1 cellular context compared by ENCODE assay signal in the genomic region with DNA sequence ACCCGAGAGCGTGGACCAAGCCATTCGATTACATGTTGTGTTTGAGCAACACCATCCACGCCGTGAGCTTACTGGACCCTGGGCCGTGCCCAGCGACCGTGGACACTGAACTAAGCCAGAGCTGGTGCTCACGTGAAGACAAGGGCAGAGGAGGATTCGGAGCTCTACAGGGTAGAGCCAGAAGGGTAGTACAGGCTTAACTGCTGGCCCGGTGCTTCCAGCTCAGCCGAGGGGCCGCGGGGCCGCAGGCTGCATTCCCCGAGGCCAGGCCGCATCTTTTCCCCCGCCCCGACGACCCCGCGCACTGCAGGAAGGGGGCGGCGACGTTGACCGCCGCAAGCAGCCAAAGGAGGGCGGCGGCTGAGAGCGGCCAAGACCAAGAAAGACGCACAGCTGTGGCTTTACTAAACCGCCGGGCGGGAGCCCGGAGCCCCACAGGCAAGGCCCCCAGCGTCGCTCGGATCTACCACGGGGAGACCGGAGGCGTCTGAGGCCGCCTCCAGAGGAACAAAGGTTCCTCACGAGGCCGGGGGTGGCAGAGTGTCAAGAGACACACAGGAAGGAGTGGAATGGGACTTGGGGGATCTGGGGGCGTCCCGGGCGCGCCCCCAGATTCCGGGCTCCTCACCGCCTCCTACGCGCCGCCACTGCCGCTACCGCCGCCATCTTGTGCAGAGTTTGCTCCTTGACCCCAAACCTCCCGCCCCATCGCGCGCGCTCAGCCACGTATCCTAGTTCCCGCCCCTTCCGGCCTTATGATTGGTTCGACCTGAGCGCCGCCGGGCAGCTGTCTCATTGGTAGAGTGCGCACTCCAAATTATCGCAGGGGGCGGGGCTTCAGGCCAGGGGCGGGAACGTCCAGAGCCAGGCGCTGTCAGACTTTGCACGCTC.
A peak's percentile ranks its signal among the peaks of the same experiment; 100 is the strongest.
TF ChIP-seq lines count a peak whose summit lies in the region.

A gene (minus strand): TSS at position 680 of the 891 bp plus-strand sequence. CDS start 14 bp downstream, at position 666.

TF ChIP-seq in HEK293, 187 proteins besides CTCF, POLR2A, EP300 and RAD21 (continued from another document):
- TF ChIP-seq, protein P1, sequence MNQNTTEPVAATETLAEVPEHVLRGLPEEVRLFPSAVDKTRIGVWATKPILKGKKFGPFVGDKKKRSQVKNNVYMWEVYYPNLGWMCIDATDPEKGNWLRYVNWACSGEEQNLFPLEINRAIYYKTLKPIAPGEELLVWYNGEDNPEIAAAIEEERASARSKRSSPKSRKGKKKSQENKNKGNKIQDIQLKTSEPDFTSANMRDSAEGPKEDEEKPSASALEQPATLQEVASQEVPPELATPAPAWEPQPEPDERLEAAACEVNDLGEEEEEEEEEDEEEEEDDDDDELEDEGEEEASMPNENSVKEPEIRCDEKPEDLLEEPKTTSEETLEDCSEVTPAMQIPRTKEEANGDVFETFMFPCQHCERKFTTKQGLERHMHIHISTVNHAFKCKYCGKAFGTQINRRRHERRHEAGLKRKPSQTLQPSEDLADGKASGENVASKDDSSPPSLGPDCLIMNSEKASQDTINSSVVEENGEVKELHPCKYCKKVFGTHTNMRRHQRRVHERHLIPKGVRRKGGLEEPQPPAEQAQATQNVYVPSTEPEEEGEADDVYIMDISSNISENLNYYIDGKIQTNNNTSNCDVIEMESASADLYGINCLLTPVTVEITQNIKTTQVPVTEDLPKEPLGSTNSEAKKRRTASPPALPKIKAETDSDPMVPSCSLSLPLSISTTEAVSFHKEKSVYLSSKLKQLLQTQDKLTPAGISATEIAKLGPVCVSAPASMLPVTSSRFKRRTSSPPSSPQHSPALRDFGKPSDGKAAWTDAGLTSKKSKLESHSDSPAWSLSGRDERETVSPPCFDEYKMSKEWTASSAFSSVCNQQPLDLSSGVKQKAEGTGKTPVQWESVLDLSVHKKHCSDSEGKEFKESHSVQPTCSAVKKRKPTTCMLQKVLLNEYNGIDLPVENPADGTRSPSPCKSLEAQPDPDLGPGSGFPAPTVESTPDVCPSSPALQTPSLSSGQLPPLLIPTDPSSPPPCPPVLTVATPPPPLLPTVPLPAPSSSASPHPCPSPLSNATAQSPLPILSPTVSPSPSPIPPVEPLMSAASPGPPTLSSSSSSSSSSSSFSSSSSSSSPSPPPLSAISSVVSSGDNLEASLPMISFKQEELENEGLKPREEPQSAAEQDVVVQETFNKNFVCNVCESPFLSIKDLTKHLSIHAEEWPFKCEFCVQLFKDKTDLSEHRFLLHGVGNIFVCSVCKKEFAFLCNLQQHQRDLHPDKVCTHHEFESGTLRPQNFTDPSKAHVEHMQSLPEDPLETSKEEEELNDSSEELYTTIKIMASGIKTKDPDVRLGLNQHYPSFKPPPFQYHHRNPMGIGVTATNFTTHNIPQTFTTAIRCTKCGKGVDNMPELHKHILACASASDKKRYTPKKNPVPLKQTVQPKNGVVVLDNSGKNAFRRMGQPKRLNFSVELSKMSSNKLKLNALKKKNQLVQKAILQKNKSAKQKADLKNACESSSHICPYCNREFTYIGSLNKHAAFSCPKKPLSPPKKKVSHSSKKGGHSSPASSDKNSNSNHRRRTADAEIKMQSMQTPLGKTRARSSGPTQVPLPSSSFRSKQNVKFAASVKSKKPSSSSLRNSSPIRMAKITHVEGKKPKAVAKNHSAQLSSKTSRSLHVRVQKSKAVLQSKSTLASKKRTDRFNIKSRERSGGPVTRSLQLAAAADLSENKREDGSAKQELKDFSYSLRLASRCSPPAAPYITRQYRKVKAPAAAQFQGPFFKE (tag by site-specific recombination; IDR thresholded peaks at IDR 0.05; ENCODE audit: borderline replicate concordance) = no peak
- TF ChIP-seq ZNF747 (tag by site-specific recombination; IDR thresholded peaks at IDR 0.05) (no peak), EGR2 (tag by site-specific recombination; IDR thresholded peaks at IDR 0.05; ENCODE audit: low read depth) (peak; percentile 94), ZNF391 (tag by site-specific recombination; IDR thresholded peaks at IDR 0.05; ENCODE audit: borderline replicate concordance, low read depth) (no peak), ZNF404 (tag by site-specific recombination; IDR thresholded peaks at IDR 0.05) (no peak), ZNF211 (tag by site-specific recombination; IDR thresholded peaks at IDR 0.05; ENCODE audit: low read depth) (no peak), KLF10 (tag by site-specific recombination; IDR thresholded peaks at IDR 0.05) (0 out of 2 replicates have a peak, but pooled peaks have one; percentile 14), ZNF677 (tag by site-specific recombination; IDR thresholded peaks at IDR 0.05) (no peak), ZNF621 (tag by site-specific recombination; IDR thresholded peaks at IDR 0.05) (no peak)
- TF ChIP-seq, protein P2, sequence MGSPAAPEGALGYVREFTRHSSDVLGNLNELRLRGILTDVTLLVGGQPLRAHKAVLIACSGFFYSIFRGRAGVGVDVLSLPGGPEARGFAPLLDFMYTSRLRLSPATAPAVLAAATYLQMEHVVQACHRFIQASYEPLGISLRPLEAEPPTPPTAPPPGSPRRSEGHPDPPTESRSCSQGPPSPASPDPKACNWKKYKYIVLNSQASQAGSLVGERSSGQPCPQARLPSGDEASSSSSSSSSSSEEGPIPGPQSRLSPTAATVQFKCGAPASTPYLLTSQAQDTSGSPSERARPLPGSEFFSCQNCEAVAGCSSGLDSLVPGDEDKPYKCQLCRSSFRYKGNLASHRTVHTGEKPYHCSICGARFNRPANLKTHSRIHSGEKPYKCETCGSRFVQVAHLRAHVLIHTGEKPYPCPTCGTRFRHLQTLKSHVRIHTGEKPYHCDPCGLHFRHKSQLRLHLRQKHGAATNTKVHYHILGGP (tag by site-specific recombination; IDR thresholded peaks at IDR 0.05) = no peak
TF ChIP-seq in HEK293: peak in this region for 36.
